10 cellular contexts compared by ENCODE assay signal in the genomic region with DNA sequence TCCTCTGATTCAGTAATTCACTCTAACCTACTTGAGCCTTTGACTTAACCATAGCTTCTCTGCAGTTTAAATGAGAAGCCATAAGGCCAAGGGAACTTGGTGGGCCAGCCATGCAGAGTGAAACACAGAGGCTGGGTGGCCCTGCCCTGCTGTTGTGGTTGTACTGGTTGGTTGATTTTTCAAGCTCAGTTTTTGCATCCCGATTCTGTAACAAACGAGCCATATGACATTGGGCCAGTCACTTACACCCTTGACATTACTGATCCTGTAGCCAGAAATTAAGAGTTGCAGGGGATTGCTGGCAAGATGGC. TPM values are rescaled to one million over a fixed set of nuclear protein-coding genes. Genes with fewer than 3 reads are reported as not detected.
DNase-seq lines count a peak whose midpoint lies in the region; ATAC-seq, FAIRE-seq and TF ChIP-seq lines count a peak whose summit lies in the region.
"Had no signal": no experiment of that assay in that cellular context is flagged by ENCODE, and none has a peak within 500 bp of the region (broad histone marks: within the 10 kb centered on the region; RNA-seq: fewer than 3 reads in every experiment).

No MANE protein-coding gene starts in this region.

- peaks cover 47% of the 10 kb centered on the region for H3K4me1 Mint-ChIP-seq in activated naive CD8-positive, alpha-beta T cell treated with anti-CD3 and anti-CD28 coated beads, Interleukin-2, amount 50 U/mL, for 24 hours
- H3K4me1 Mint-ChIP-seq in neural crest cell, result peaks cover 21% of the 10 kb centered on the region

- H3K79me2 ChIP-seq in DOHH2 (ENCODE audit: control insufficient read depth, low read length), result peaks cover 36% of the 10 kb centered on the region

- H3K27me3 Mint-ChIP-seq in activated naive CD8-positive, alpha-beta T cell treated with anti-CD3 and anti-CD28 coated beads, Interleukin-2, amount 50 U/mL, for 24 hours, result peaks cover 1% of the 10 kb centered on the region
- H3K27me3 Mint-ChIP-seq in neural crest cell (ENCODE audit: low read depth), result peaks cover 76% of the 10 kb centered on the region

- no peaks in the 10 kb centered on the region for H3K9me3 Mint-ChIP-seq in activated naive CD8-positive, alpha-beta T cell treated with anti-CD3 and anti-CD28 coated beads, Interleukin-2, amount 50 U/mL, for 24 hours
- no peaks in the 10 kb centered on the region for H3K9me3 Mint-ChIP-seq in neural crest cell

- peaks cover 2% of the 10 kb centered on the region for H3K36me3 Mint-ChIP-seq in activated naive CD8-positive, alpha-beta T cell treated with anti-CD3 and anti-CD28 coated beads, Interleukin-2, amount 50 U/mL, for 24 hours (ENCODE audit: low read depth)
- H3K36me3 Mint-ChIP-seq in neural crest cell (ENCODE audit: low read depth), result no peaks in the 10 kb centered on the region

- peak overlapping the region; percentile 90 for H3K4me3 ChIP-seq in DOHH2 (ENCODE audit: low read length)

- peaks cover 10% of the 10 kb centered on the region; the same call in 1 of the 2 replicates for H4K20me1 ChIP-seq in DOHH2 (ENCODE audit: control insufficient read depth, insufficient read depth, low read depth, low read length)

- TF ChIP-seq CTCF in 22Rv1 (IDR thresholded peaks at IDR 0.05) (no peak), DOHH2 (IDR thresholded peaks at IDR 0.05; ENCODE audit: low read depth, low read length, poor library complexity, severe bottlenecking) (no peak), neural crest cell (conservative IDR thresholded peaks at IDR 0.05) (no peak)

- H3K9me2 ChIP-seq in DOHH2 (replicated peaks; ENCODE audit: control insufficient read depth, low read length), result no peaks in the 10 kb centered on the region

- peaks cover 6% of the 10 kb centered on the region; the same call in 1 of the 2 replicates for H3K36me3 ChIP-seq in DOHH2 (ENCODE audit: control insufficient read depth, low read length)

- no peak for DNase-seq in activated naive CD8-positive, alpha-beta T cell treated with anti-CD3 and anti-CD28 coated beads, Interleukin-2, amount 50 U/mL, for 24 hours
- DNase-seq in neural crest cell (ENCODE audit: low read depth, low spot score) (no peak), NCI-H69 (lab: John Stamatoyannopoulos, UW) (no peak), GM19239 (ENCODE audit: insufficient read length, low spot score) (no peak)
- DNase-seq: HCEC 1CT had no signal

- H3K4me1 ChIP-seq in DOHH2 (ENCODE audit: control insufficient read depth, low read length), result peaks cover 35% of the 10 kb centered on the region

- FAIRE-seq in GM19239 (lab: Jason Lieb, UNC), result no peak

- H3K27ac Mint-ChIP-seq in activated naive CD8-positive, alpha-beta T cell treated with anti-CD3 and anti-CD28 coated beads, Interleukin-2, amount 50 U/mL, for 24 hours, result peak overlapping the region; percentile 86
- no peak overlapping the region for H3K27ac Mint-ChIP-seq in neural crest cell (ENCODE audit: unreplicated experiment)

- H3K9me3 ChIP-seq in DOHH2 (ENCODE audit: control insufficient read depth, insufficient read depth, low read length), result peaks cover 10% of the 10 kb centered on the region

- peak overlapping the region; percentile 92 for H3K27ac ChIP-seq in 22Rv1
- peak overlapping the region; percentile 90 for H3K27ac ChIP-seq in DOHH2 (ENCODE audit: low read depth, low read length)

- peak overlapping the region; percentile 81 for H3K4me2 ChIP-seq in DOHH2 (ENCODE audit: low read length)

- H3K4me3 Mint-ChIP-seq in activated naive CD8-positive, alpha-beta T cell treated with anti-CD3 and anti-CD28 coated beads, Interleukin-2, amount 50 U/mL, for 24 hours, result peak overlapping the region; percentile 79
- peak overlapping the region; percentile 78 for H3K4me3 Mint-ChIP-seq in neural crest cell

- no peak for ATAC-seq in activated naive CD8-positive, alpha-beta T cell treated with anti-CD3 and anti-CD28 coated beads, Interleukin-2, amount 50 U/mL, for 24 hours
- no peak for ATAC-seq in HG02870 (IDR thresholded peaks at IDR 0.05; ENCODE audit: unreplicated experiment)
- no peak for ATAC-seq in HG02973 (IDR thresholded peaks at IDR 0.05; ENCODE audit: unreplicated experiment)
- ATAC-seq: Panc1 had no signal

- no peaks in the 10 kb centered on the region for H3K27me3 ChIP-seq in DOHH2 (ENCODE audit: control insufficient read depth, low read length)

- H3F3A ChIP-seq in DOHH2 (ENCODE audit: control insufficient read depth, insufficient read depth), result peaks cover 13% of the 10 kb centered on the region

RNA-seq across cellular contexts. Expression of a gene that starts 1.3 kb away (rescaled TPM):
- 1.7 and 1.9 TPM in 2 replicates for total RNA-seq in neural crest cell
